Comparison of ENCODE assay signal across 12 cellular contexts in the genomic region with DNA sequence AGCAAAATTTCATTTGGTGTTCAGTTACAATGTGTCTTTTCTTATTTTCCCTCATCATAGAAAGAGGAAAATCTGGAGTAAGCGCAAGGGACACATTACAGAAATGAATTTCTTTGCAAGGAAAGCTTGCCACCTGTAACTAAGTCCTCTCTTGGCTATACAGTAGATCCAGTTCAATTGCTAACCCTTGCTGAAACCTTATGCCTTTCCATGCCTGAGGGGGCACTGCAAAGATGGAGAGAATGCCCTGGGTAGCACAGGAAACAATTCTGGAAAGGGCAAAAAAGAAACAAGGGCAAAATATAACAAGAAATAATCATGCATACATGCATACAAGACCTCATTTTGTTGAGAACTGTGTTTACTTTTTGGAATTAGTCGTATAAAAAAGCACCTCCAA. TPM values are rescaled to one million over a fixed set of nuclear protein-coding genes. Genes with fewer than 3 reads are reported as not detected.
"Had no signal": no experiment of that assay in that cellular context is flagged by ENCODE, and none has a peak within 500 bp of the region (broad histone marks: within the 10 kb centered on the region; RNA-seq: fewer than 3 reads in every experiment).

No MANE protein-coding gene starts in this region.

- H3K4me3 Mint-ChIP-seq: activated CD4-positive, alpha-beta memory T cell treated with anti-CD3 and anti-CD28 coated beads for 36 hours; activated naive CD8-positive, alpha-beta T cell treated with anti-CD3 and anti-CD28 coated beads for 36 hours; activated T-cell treated with anti-CD3 and anti-CD28 coated beads, Interleukin-2, amount 50 U/mL, for 72 hours had no signal

- H3K27ac ChIP-seq: pancreas, uterus had no signal

- H3K9me3 ChIP-seq: pancreas, uterus had no signal

- H3K36me3 ChIP-seq: pancreas, uterus had no signal

- H3K4me3 ChIP-seq: pancreas, uterus had no signal

- H3K9me3 Mint-ChIP-seq: activated CD4-positive, alpha-beta memory T cell treated with anti-CD3 and anti-CD28 coated beads for 36 hours; activated T-cell treated with anti-CD3 and anti-CD28 coated beads, Interleukin-2, amount 50 U/mL, for 72 hours had no signal

- H3K36me3 Mint-ChIP-seq: activated CD4-positive, alpha-beta memory T cell treated with anti-CD3 and anti-CD28 coated beads for 36 hours; activated naive CD8-positive, alpha-beta T cell treated with anti-CD3 and anti-CD28 coated beads for 36 hours had no signal

- H3K27ac Mint-ChIP-seq: activated CD4-positive, alpha-beta memory T cell treated with anti-CD3 and anti-CD28 coated beads for 36 hours; activated naive CD8-positive, alpha-beta T cell treated with anti-CD3 and anti-CD28 coated beads for 36 hours; activated T-cell treated with anti-CD3 and anti-CD28 coated beads, Interleukin-2, amount 50 U/mL, for 72 hours had no signal

- ATAC-seq: activated T-cell treated with anti-CD3 and anti-CD28 coated beads, Interleukin-2, amount 50 U/mL, for 72 hours; esophagus mucosa; left ventricle myocardium superior; pancreas had no signal

- DNase-seq: activated CD4-positive, alpha-beta memory T cell treated with anti-CD3 and anti-CD28 coated beads for 36 hours; activated CD4-positive, CD25-positive, alpha-beta regulatory T cell treated with anti-CD3 and anti-CD28 coated beads, Interleukin-2, amount 50 U/mL, for 72 hours; activated gamma-delta T cell treated with Interleukin-2 at 50 U/mL for 16 hours; activated naive CD8-positive, alpha-beta T cell treated with anti-CD3 and anti-CD28 coated beads for 36 hours; activated T-cell treated with anti-CD3 and anti-CD28 coated beads, Interleukin-2, amount 50 U/mL, for 72 hours; dermis blood vessel endothelial cell; left ventricle myocardium superior; pancreas; small intestine; uterus had no signal

RNA-seq across cellular contexts. Expression of a gene that starts 4.3 kb away (rescaled TPM):
- total RNA-seq: activated CD4-positive, alpha-beta memory T cell treated with anti-CD3 and anti-CD28 coated beads for 36 hours; activated T-cell treated with anti-CD3 and anti-CD28 coated beads, Interleukin-2, amount 50 U/mL, for 72 hours; dermis blood vessel endothelial cell; esophagus mucosa; T-helper 2 cell treated with Interferon-gamma antibody and Interleukin-4, amounts not matched to agents 100 ng/mL and 5 ng/mL, for 36 hours had no signal
